Comparison of ENCODE assay signal across 26 cellular contexts in the genomic region with DNA sequence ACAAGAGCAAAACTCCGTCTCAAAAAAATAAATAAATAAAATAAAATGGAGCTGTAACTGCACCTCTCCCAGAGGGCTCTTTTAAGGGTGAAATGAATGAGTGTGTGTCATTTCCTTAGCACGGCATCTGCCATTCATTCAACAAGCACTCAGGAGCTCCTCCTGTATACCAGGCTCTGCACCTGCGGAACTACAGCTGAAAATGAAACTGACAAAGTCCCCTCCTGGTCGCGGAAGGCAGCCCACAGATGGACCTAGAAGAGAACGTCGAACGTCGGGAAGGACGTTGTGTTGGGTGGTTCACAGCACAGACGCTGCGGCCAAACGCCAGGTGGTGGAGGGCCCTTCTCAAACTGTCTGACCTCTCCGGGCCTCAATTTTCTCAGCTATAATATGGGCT.
"Had no signal": no experiment of that assay in that cellular context is flagged by ENCODE, and none has a peak within 500 bp of the region (broad histone marks: within the 10 kb centered on the region; RNA-seq: fewer than 3 reads in every experiment).

No MANE protein-coding gene starts in this region.

- H3K27ac ChIP-seq: stomach, suprapubic skin, testis, thoracic aorta, thyroid gland, tibial artery, transverse colon, upper lobe of left lung, upper lobe of right lung, uterus, vagina had no signal

- H3K27me3 ChIP-seq: stomach, suprapubic skin, testis, thyroid gland, tibial artery, transverse colon, upper lobe of left lung, upper lobe of right lung, uterus, vagina had no signal

- FAIRE-seq: urothelium cell line had no signal

- DNase-seq: stimulated activated CD4-positive, alpha-beta T cell treated with anti-CD3 and anti-CD28 coated beads, Interleukin-2, amount 100 ng/mL, for 48 hours; stimulated activated CD4-positive, alpha-beta T cell treated with anti-CD3 and anti-CD28 coated beads, Interleukin-4, amount 100 ng/mL, for 1 hour; stimulated activated CD4-positive, alpha-beta T cell treated with anti-CD3 and anti-CD28 coated beads, Interleukin-4, amount 100 ng/mL, for 24 hours; stimulated activated CD4-positive, alpha-beta T cell treated with anti-CD3 and anti-CD28 coated beads, Interleukin-4, amount 100 ng/mL, for 4 hours; stimulated activated CD8-positive, alpha-beta memory T cell treated with anti-CD3 and anti-CD28 coated beads, Interleukin-4, amount 100 ng/mL, for 48 hours; stimulated activated naive B cell treated with anti-CD40 and anti-IgM and Interleukin-4, amounts not matched to agents 10 μg/mL and 1 μg/mL and 100 μg/mL, for 72 hours; stimulated activated naive CD4-positive, alpha-beta T cell; stimulated activated naive CD4-positive, alpha-beta T cell treated with Interleukin-2 at 50 U/mL for 16 hours; stimulated activated naive CD8-positive, alpha-beta T cell treated with anti-CD3 and anti-CD28 coated beads, Interleukin-15, amount 100 ng/mL, for 72 hours; stimulated activated naive CD8-positive, alpha-beta T cell treated with anti-CD3 and anti-CD28 coated beads, Interleukin-15, Interleukin-2, amounts not matched to agents 100 U/mL and 50 U/mL, for 24 hours; stomach; substantia nigra; testis; thyroid gland; tibial artery; transverse colon; trophoblast cell; upper lobe of left lung; upper lobe of right lung; uterus had no signal

- H3K4me1 ChIP-seq: stomach, suprapubic skin, testis, thyroid gland, tibial artery, transverse colon, upper lobe of left lung, upper lobe of right lung, uterus, vagina had no signal

- H3K36me3 ChIP-seq: stomach, suprapubic skin, thoracic aorta, thyroid gland, tibial artery, transverse colon, upper lobe of left lung, upper lobe of right lung, uterus, vagina had no signal

- ATAC-seq: stimulated activated effector memory CD8-positive, alpha-beta T cell treated with anti-CD3 and anti-CD28 coated beads, Interleukin-12 subunit alpha, Interleukin-12 subunit beta, amount 100 ng/mL, for 72 hours; stimulated activated memory B cell treated with anti-CD40 and anti-IgM and Interleukin-4, amounts not matched to agents 10 μg/mL and 1 μg/mL and 100 μg/mL, for 72 hours; stimulated activated naive B cell treated with anti-CD40 and anti-IgM and Interleukin-4, amounts not matched to agents 10 μg/mL and 1 μg/mL and 100 μg/mL, for 72 hours; stimulated activated naive CD8-positive, alpha-beta T cell treated with anti-CD3 and anti-CD28 coated beads, Interleukin-15, amount 100 ng/mL, for 72 hours; stimulated activated naive CD8-positive, alpha-beta T cell treated with anti-CD3 and anti-CD28 coated beads, Interleukin-15, Interleukin-2, amounts not matched to agents 100 U/mL and 50 U/mL, for 24 hours; upper lobe of right lung had no signal

- H3K9me3 ChIP-seq: suprapubic skin, testis, thoracic aorta, thyroid gland, tibial artery, transverse colon, upper lobe of left lung, upper lobe of right lung, uterus, vagina had no signal

- H3K4me3 ChIP-seq: stomach, suprapubic skin, testis, thoracic aorta, thyroid gland, tibial artery, transverse colon, upper lobe of left lung, upper lobe of right lung, uterus, vagina had no signal
